ENCODE assay signal across 1 cellular context in genomic region chr14:94126419-94126677, GRCh38.
TF ChIP-seq lines count a peak whose summit lies in the region.

No MANE protein-coding gene starts in this region.

TF ChIP-seq in A549, 52 proteins besides CTCF, POLR2A, EP300 and RAD21:
- peak; percentile 45 for TF ChIP-seq ZFP36 (IDR thresholded peaks at IDR 0.05; ENCODE audit: borderline replicate concordance, partially characterized antibody)
- TF ChIP-seq USF2 (IDR thresholded peaks at IDR 0.05), result no peak
TF ChIP-seq in A549: peak in this region for 1.
